8 cellular contexts compared by ENCODE assay signal in genomic region chr5:107474724-107475489, GRCh38.
DNase-seq lines count a peak whose midpoint lies in the region; ATAC-seq and TF ChIP-seq lines count a peak whose summit lies in the region.

No MANE protein-coding gene starts in this region.

- H3K27me3 ChIP-seq in GM23338 (ENCODE audit: insufficient read depth) (no peaks in the 10 kb centered on the region), HUES48 (ENCODE audit: control insufficient read depth, insufficient read depth, low read length) (no peaks in the 10 kb centered on the region), right lobe of liver (no peaks in the 10 kb centered on the region), H7 (ENCODE audit: control insufficient read depth, insufficient read depth, low read length) (no peaks in the 10 kb centered on the region)

- no peak overlapping the region for H3K9ac ChIP-seq in HUES48 (ENCODE audit: low read depth, low read length)

- peak; percentile 29 for ATAC-seq in GM18499 (IDR thresholded peaks at IDR 0.05; ENCODE audit: insufficient read depth, unreplicated experiment)
- no peak for ATAC-seq in GM23338
- peak; percentile 45 to 55 (median 53) for ATAC-seq in right lobe of liver

- no peak overlapping the region for H3K4me3 Mint-ChIP-seq in GM23338

- intact Hi-C loops in right lobe of liver (cut with DNase I) = no loop called here

- no peaks in the 10 kb centered on the region for H3K36me3 Mint-ChIP-seq in GM23338 (ENCODE audit: low read depth)

- H3K9me3 ChIP-seq in HUES48 (ENCODE audit: control insufficient read depth, insufficient read depth, low read length) (no peaks in the 10 kb centered on the region), right lobe of liver (no peaks in the 10 kb centered on the region)

- H3F3A ChIP-seq in GM23338 (replicated peaks; ENCODE audit: low read depth) = no peaks in the 10 kb centered on the region

- no peak overlapping the region for H3K27ac Mint-ChIP-seq in GM23338

- H3K4me2 ChIP-seq in GM23338 = peak overlapping the region; percentile 17; the same call in 1 of the 2 replicates

- no peaks in the 10 kb centered on the region for H4K20me1 ChIP-seq in GM23338 (replicated peaks; ENCODE audit: insufficient read depth)

- H3K9me3 Mint-ChIP-seq in GM23338 = no peaks in the 10 kb centered on the region

- TF ChIP-seq CTCF in GM23338 (conservative IDR thresholded peaks at IDR 0.05; ENCODE audit: low read depth in 2 of 2) (no peak), right lobe of liver (IDR thresholded peaks at IDR 0.05) (no peak), coronary artery (IDR thresholded peaks at IDR 0.05) (no peak)

- TF ChIP-seq POLR2A in right lobe of liver (IDR thresholded peaks at IDR 0.05) = no peak

- no peak overlapping the region for H2AFZ ChIP-seq in GM23338

- H3K4me1 Mint-ChIP-seq in GM23338 = peaks cover 73% of the 10 kb centered on the region

- H3K4me3 ChIP-seq in GM23338 (no peak overlapping the region), HUES48 (ENCODE audit: low read depth, low read length) (no peak overlapping the region), right lobe of liver (no peak overlapping the region), coronary artery (no peak overlapping the region), H7 (ENCODE audit: insufficient read depth, low read depth, low read length) (no peak overlapping the region)

- peaks cover 2% of the 10 kb centered on the region for H3K27me3 Mint-ChIP-seq in GM23338 (ENCODE audit: insufficient read depth, low read depth, poor library complexity)

- H3K4me1 ChIP-seq in GM23338 (ENCODE audit: insufficient read depth) (peaks cover 70% of the 10 kb centered on the region), HUES48 (ENCODE audit: control insufficient read depth, insufficient read depth, low read length) (peaks cover 88% of the 10 kb centered on the region), right lobe of liver (no peaks in the 10 kb centered on the region)

- no peak for DNase-seq in GM23338 (ENCODE audit: low spot score)
- no peak for DNase-seq in right lobe of liver
- DNase-seq in AG08395 (ENCODE audit: low spot score) = no peak
- no peak for DNase-seq in coronary artery (ENCODE audit: low spot score)
- DNase-seq in H7 = no peak
- DNase-seq in NCI-H2227 (lab: John Stamatoyannopoulos, UW; ENCODE audit: unreplicated experiment) = no peak

- no peak overlapping the region for H3K27ac ChIP-seq in GM23338 (ENCODE audit: low read depth)
- H3K27ac ChIP-seq in HUES48 (ENCODE audit: low read depth, low read length) = peak overlapping the region; percentile 56
- H3K27ac ChIP-seq in right lobe of liver = peak overlapping the region in 1 of 3 donors; percentile 34
- H3K27ac ChIP-seq in coronary artery = no peak overlapping the region

- no peaks in the 10 kb centered on the region for H3K79me2 ChIP-seq in GM23338 (replicated peaks; ENCODE audit: insufficient read depth)

- H3K36me3 ChIP-seq in GM23338 (ENCODE audit: insufficient read depth) = no peaks in the 10 kb centered on the region
- no peaks in the 10 kb centered on the region for H3K36me3 ChIP-seq in HUES48 (ENCODE audit: control insufficient read depth, insufficient read depth, low read length)
- no peaks in the 10 kb centered on the region for H3K36me3 ChIP-seq in right lobe of liver
- no peaks in the 10 kb centered on the region for H3K36me3 ChIP-seq in H7 (replicated peaks; ENCODE audit: control insufficient read depth, insufficient read depth, low read length)

- WGBS in right lobe of liver (ENCODE audit: insufficient coverage, low coverage, low lambda C conversion rate, missing lambda C conversion rate) = 36% methylated on average over 4 of the region's 4 CpGs

- 0 out of 2 replicates have a peak, but pooled peaks cover 3% of the 10 kb centered on the region for H3K9me2 ChIP-seq in GM23338 (ENCODE audit: insufficient read depth)

TF ChIP-seq in GM23338, 12 proteins besides CTCF, POLR2A, EP300 and RAD21 (continues in another document):
- TF ChIP-seq CREB1 (CRISPR knock-in tag; IDR thresholded peaks at IDR 0.05; ENCODE audit: low read depth) (no peak), POLR2AphosphoS5 (IDR thresholded peaks at IDR 0.05; ENCODE audit: low read depth) (no peak), ZNF114 (CRISPR knock-in tag; IDR thresholded peaks at IDR 0.05) (no peak), ZNF462 (CRISPR knock-in tag; IDR thresholded peaks at IDR 0.05) (no peak), STAT1 (IDR thresholded peaks at IDR 0.05; ENCODE audit: unreplicated experiment) (no peak), REST (IDR thresholded peaks at IDR 0.05; ENCODE audit: unreplicated experiment) (no peak), EZH2phosphoT487 (IDR thresholded peaks at IDR 0.05; ENCODE audit: unreplicated experiment) (no peak)
